In genomic region chr4:37687666-37688065, GRCh38 we compare ENCODE assay signal across 1 cellular context.
TF ChIP-seq lines count a peak whose summit lies in the region.

No MANE protein-coding gene starts in this region.

TF ChIP-seq in SK-N-SH, 30 proteins besides CTCF, POLR2A, EP300 and RAD21 (continued from another document):
- TF ChIP-seq, protein P1, sequence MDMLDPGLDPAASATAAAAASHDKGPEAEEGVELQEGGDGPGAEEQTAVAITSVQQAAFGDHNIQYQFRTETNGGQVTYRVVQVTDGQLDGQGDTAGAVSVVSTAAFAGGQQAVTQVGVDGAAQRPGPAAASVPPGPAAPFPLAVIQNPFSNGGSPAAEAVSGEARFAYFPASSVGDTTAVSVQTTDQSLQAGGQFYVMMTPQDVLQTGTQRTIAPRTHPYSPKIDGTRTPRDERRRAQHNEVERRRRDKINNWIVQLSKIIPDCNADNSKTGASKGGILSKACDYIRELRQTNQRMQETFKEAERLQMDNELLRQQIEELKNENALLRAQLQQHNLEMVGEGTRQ (IDR thresholded peaks at IDR 0.05; ENCODE audit: borderline replicate concordance, low read depth, low read length): no peak
- TF ChIP-seq SIN3A (IDR thresholded peaks at IDR 0.05; ENCODE audit: borderline replicate concordance, low read depth, low read length): no peak
- TF ChIP-seq MXI1 (IDR thresholded peaks at IDR 0.05; ENCODE audit: low read depth, low read length): no peak
- TF ChIP-seq RCOR1 (IDR thresholded peaks at IDR 0.05; ENCODE audit: low read length): no peak
- no peak for TF ChIP-seq TEAD4 (IDR thresholded peaks at IDR 0.05; ENCODE audit: borderline replicate concordance, insufficient read depth)
- no peak for TF ChIP-seq CHD2 (IDR thresholded peaks at IDR 0.05; ENCODE audit: low read length, partially characterized antibody)
- no peak for TF ChIP-seq TCF12 (IDR thresholded peaks at IDR 0.05)
- TF ChIP-seq FOSL2 (IDR thresholded peaks at IDR 0.05; ENCODE audit: borderline replicate concordance, low read depth): no peak
- TF ChIP-seq PBX3 (IDR thresholded peaks at IDR 0.05): no peak
- TF ChIP-seq ZBTB33 (IDR thresholded peaks at IDR 0.05; ENCODE audit: borderline replicate concordance, low read depth): no peak
- TF ChIP-seq TAF1 (IDR thresholded peaks at IDR 0.05; ENCODE audit: borderline replicate concordance, low read depth, low read length): no peak
- no peak for TF ChIP-seq ELF1 (IDR thresholded peaks at IDR 0.05)
- no peak for TF ChIP-seq GABPA (IDR thresholded peaks at IDR 0.05; ENCODE audit: low read depth)
- TF ChIP-seq RXRA (IDR thresholded peaks at IDR 0.05; ENCODE audit: borderline replicate concordance, low read depth): no peak
